29 cellular contexts compared by ENCODE assay signal in genomic region chr15:51022206-51022605, GRCh38.
"Had no signal": no experiment of that assay in that cellular context is flagged by ENCODE, and none has a peak within 500 bp of the region (broad histone marks: within the 10 kb centered on the region; RNA-seq: fewer than 3 reads in every experiment).

No MANE protein-coding gene starts in this region.

- H3K4me3 ChIP-seq: adrenal gland, body of pancreas, colonic mucosa, esophagus squamous epithelium, gastroesophageal sphincter, heart right ventricle had no signal

- H3K4me1 ChIP-seq: adrenal gland, colonic mucosa had no signal

- H3K27me3 ChIP-seq: adrenal gland, body of pancreas, colonic mucosa, esophagus squamous epithelium, gastroesophageal sphincter, heart right ventricle had no signal

- H3K36me3 ChIP-seq: adrenal gland, colonic mucosa, esophagus squamous epithelium, gastroesophageal sphincter, heart right ventricle had no signal

- H3K27ac ChIP-seq: adrenal gland, body of pancreas, colonic mucosa, epithelial cell of prostate, esophagus squamous epithelium, gastroesophageal sphincter, heart right ventricle had no signal

- H3K9me3 ChIP-seq: adrenal gland, body of pancreas, colonic mucosa, gastroesophageal sphincter had no signal

- ATAC-seq: activated CD4-positive, alpha-beta T cell treated with anti-CD3 and anti-CD28 coated beads for 36 hours; activated CD8-positive, alpha-beta memory T cell treated with anti-CD3 and anti-CD28 coated beads, Interleukin-2, amount 10 ng/mL, durations not matched to agents 7 days and 5 days; activated CD8-positive, alpha-beta T cell treated with anti-CD3 and anti-CD28 coated beads, Interleukin-2, amount 10 ng/mL, durations not matched to agents 7 days and 5 days; activated naive CD8-positive, alpha-beta T cell treated with anti-CD3 and anti-CD28 coated beads, Interleukin-2, amount 50 U/mL, for 24 hours; body of pancreas; gastroesophageal sphincter; heart right ventricle had no signal

- DNase-seq: activated CD4-positive, alpha-beta memory T cell treated with anti-CD3 and anti-CD28 coated beads for 36 hours; activated CD4-positive, alpha-beta T cell treated with anti-CD3 and anti-CD28 coated beads for 36 hours; activated CD4-positive, alpha-beta T cell treated with anti-CD3 and anti-CD28 coated beads, Interleukin-2, amount 10 ng/mL, durations not matched to agents 24 days and 14 days; activated CD4-positive, CD25-positive, alpha-beta regulatory T cell; activated CD4-positive, CD25-positive, alpha-beta regulatory T cell treated with anti-CD3 and anti-CD28 coated beads, Interleukin-2, amount 50 U/mL, for 72 hours; activated CD8-positive, alpha-beta memory T cell treated with anti-CD3 and anti-CD28 coated beads, Interleukin-2, amount 10 ng/mL, durations not matched to agents 7 days and 5 days; activated CD8-positive, alpha-beta memory T cell treated with anti-CD3 and anti-CD28 coated beads, Interleukin-2, amount 50 U/mL, for 4 hours; activated CD8-positive, alpha-beta T cell treated with anti-CD3 and anti-CD28 coated beads, Interleukin-2, amount 10 ng/mL, durations not matched to agents 7 days and 5 days; activated effector memory CD4-positive, alpha-beta T cell treated with anti-CD3 and anti-CD28 coated beads, Interleukin-2, amount 50 U/mL, for 16 hours; activated naive CD4-positive, alpha-beta T cell treated with anti-CD3 and anti-CD28 coated beads for 36 hours; activated naive CD8-positive, alpha-beta T cell treated with anti-CD3 and anti-CD28 coated beads for 36 hours; activated naive CD8-positive, alpha-beta T cell treated with anti-CD3 and anti-CD28 coated beads, Interleukin-2, amount 50 U/mL, for 24 hours; activated T-cell treated with anti-CD3 and anti-CD28 coated beads, Interleukin-2, amount 50 U/mL, for 1 hour; activated T-cell treated with anti-CD3 and anti-CD28 coated beads, Interleukin-2, amount 50 U/mL, for 48 hours; adrenal gland; amygdala; aorta; body of pancreas; caudate nucleus; colonic mucosa; effector CD8-positive, alpha-beta T cell; esophagus squamous epithelium; foreskin melanocyte; heart right ventricle; T-helper 2 cell had no signal

- FAIRE-seq: endometrium, endothelial cell of umbilical vein had no signal
